ENCODE assay signal across 23 cellular contexts in the genomic region with DNA sequence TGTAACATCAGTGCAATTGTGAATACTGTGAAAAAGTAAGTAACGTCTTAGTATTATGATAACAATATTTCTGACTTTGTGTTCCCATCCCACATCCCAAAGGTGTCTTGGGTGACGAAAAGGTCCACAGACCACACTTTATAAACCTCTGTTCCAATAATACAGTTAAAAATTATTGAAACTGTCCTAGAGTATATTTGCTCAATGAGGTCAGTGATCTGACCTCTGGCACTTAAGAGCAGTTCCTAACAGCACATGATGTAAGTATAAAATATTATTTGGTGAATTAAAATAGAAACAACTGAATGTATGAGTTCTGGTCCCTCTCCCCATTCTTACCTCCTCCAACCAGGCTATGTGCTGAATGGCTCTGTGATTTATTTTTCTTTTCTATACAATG.
"Had no signal": no experiment of that assay in that cellular context is flagged by ENCODE, and none has a peak within 500 bp of the region (broad histone marks: within the 10 kb centered on the region; RNA-seq: fewer than 3 reads in every experiment).

No MANE protein-coding gene starts in this region.

- H3K9me3 ChIP-seq: colonic mucosa, esophagus squamous epithelium, gastrocnemius medialis, heart right ventricle, left lung, lower lobe of right lung, mucosa of descending colon had no signal

- H3K4me1 ChIP-seq: colonic mucosa, esophagus squamous epithelium, gastrocnemius medialis, heart right ventricle, left lung, lower lobe of right lung had no signal

- H3K4me3 Mint-ChIP-seq: dendritic cell treated with granulocyte-macrophage colony-stimulating factor and Interleukin-4, amounts not matched to agents 40 ng/mL and 50 ng/mL, for 4 days; effector memory CD8-positive, alpha-beta T cell; endodermal cell; mesothelial cell of epicardium had no signal

- H3K27ac ChIP-seq: colonic mucosa, epithelial cell of prostate, esophagus squamous epithelium, gastrocnemius medialis, heart right ventricle, left lung, lower lobe of right lung had no signal

- H3K9me3 Mint-ChIP-seq: dendritic cell treated with granulocyte-macrophage colony-stimulating factor and Interleukin-4, amounts not matched to agents 40 ng/mL and 50 ng/mL, for 4 days; endodermal cell; mesothelial cell of epicardium had no signal

- H3K27me3 ChIP-seq: colonic mucosa, esophagus squamous epithelium, gastrocnemius medialis, heart right ventricle, left lung had no signal

- H3K27me3 Mint-ChIP-seq: dendritic cell treated with granulocyte-macrophage colony-stimulating factor and Interleukin-4, amounts not matched to agents 40 ng/mL and 50 ng/mL, for 4 days; effector memory CD8-positive, alpha-beta T cell had no signal

- H3K36me3 Mint-ChIP-seq: mesothelial cell of epicardium had no signal

- DNase-seq: colonic mucosa; cortex of kidney; effector CD8-positive, alpha-beta T cell; effector memory CD8-positive, alpha-beta T cell; endodermal cell; erythroblast; esophagus squamous epithelium; foreskin fibroblast; foreskin melanocyte; gastrocnemius medialis; glutamatergic neuron; head of caudate nucleus; heart right ventricle; hippocampal formation; left cardiac atrium; left lung; left ventricle myocardium superior; lower lobe of right lung; mesenchymal stem cell; mucosa of descending colon had no signal

- H3K27ac Mint-ChIP-seq: dendritic cell treated with granulocyte-macrophage colony-stimulating factor and Interleukin-4, amounts not matched to agents 40 ng/mL and 50 ng/mL, for 4 days; effector memory CD8-positive, alpha-beta T cell; endodermal cell; mesothelial cell of epicardium had no signal

- H3K36me3 ChIP-seq: colonic mucosa, esophagus squamous epithelium, gastrocnemius medialis, heart right ventricle, left lung, lower lobe of right lung had no signal

- H3K4me3 ChIP-seq: colonic mucosa, esophagus squamous epithelium, gastrocnemius medialis, heart right ventricle, left lung, lower lobe of right lung, mucosa of descending colon had no signal
